In the genomic region with DNA sequence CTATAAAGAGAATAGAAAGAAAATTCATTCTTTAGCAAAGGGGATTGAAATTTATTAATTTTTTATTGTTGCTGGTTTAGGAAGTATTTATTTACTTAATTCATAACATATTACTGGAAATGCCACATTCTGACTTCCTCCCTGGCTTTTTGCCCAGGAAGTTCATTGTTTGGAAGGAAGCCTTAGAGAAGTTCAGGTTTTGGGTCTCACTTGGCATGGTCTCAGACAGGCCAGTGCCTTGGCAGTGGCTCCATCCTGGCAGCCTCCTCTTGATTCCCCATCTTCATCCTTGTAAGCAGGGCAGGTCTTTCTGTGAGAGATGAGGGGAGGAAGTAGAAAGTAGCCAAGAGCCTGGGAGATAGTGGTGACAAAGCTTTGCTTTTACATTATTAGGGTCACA, we compare ENCODE assay signal across 20 cellular contexts. TPM values are rescaled to one million over a fixed set of nuclear protein-coding genes. Genes with fewer than 3 reads are reported as not detected.
A peak's percentile ranks its signal among the peaks of the same experiment; 100 is the strongest.
DNase-seq lines count a peak whose midpoint lies in the region; ATAC-seq and TF ChIP-seq lines count a peak whose summit lies in the region.
"Had no signal": no experiment of that assay in that cellular context is flagged by ENCODE, and none has a peak within 500 bp of the region (broad histone marks: within the 10 kb centered on the region; RNA-seq: fewer than 3 reads in every experiment).

No MANE protein-coding gene starts in this region.

- no peaks in the 10 kb centered on the region for H3K27me3 Mint-ChIP-seq in Calu3 (ENCODE audit: unreplicated experiment)
- H3K27me3 Mint-ChIP-seq: activated B cell treated with CpG ODN at 0.5 μM for 24 hours; activated naive CD8-positive, alpha-beta T cell had no signal

- ATAC-seq in HG03280 (IDR thresholded peaks at IDR 0.05; ENCODE audit: unreplicated experiment) (no peak), GM19351 (IDR thresholded peaks at IDR 0.05; ENCODE audit: unreplicated experiment) (no peak)
- ATAC-seq: activated CD8-positive, alpha-beta T cell treated with anti-CD3 and anti-CD28 coated beads, Interleukin-2, amount 10 ng/mL, durations not matched to agents 7 days and 5 days had no signal

- no peaks in the 10 kb centered on the region for H3K9me3 Mint-ChIP-seq in Calu3 (ENCODE audit: low read depth, unreplicated experiment)
- H3K9me3 Mint-ChIP-seq: activated B cell treated with CpG ODN at 0.5 μM for 24 hours had no signal

- H3K9me3 ChIP-seq in MG63: no peaks in the 10 kb centered on the region
- H3K9me3 ChIP-seq: lower lobe of right lung, vagina had no signal

- BruUV-seq in Calu3 (replicated peaks; lab: Mats Ljungman, UMichigan): no TSS peak

- no peaks in the 10 kb centered on the region for H3K27me3 ChIP-seq in MG63
- H3K27me3 ChIP-seq: BLaER1 treated with 17β-estradiol and CSF1 and Interleukin-3, amounts not matched to agents 10 nM and 100 nM; vagina had no signal

- CTCF ChIA-PET in Calu3 (lab: Charles Lee): no interaction called here

- H3K36me3 Mint-ChIP-seq in Calu3 (ENCODE audit: insufficient read depth, unreplicated experiment): peaks cover 5% of the 10 kb centered on the region
- H3K36me3 Mint-ChIP-seq: activated naive CD8-positive, alpha-beta T cell had no signal

- peak overlapping the region; percentile 72 for H3K27ac Mint-ChIP-seq in Calu3 (ENCODE audit: unreplicated experiment)
- H3K27ac Mint-ChIP-seq: activated B cell treated with CpG ODN at 0.5 μM for 24 hours; activated CD8-positive, alpha-beta T cell treated with anti-CD3 and anti-CD28 coated beads, Interleukin-2, amount 10 ng/mL, durations not matched to agents 7 days and 5 days; activated naive CD8-positive, alpha-beta T cell; naive thymus-derived CD4-positive, alpha-beta T cell had no signal

- peaks cover 25% of the 10 kb centered on the region for H3K4me1 Mint-ChIP-seq in Calu3 (ENCODE audit: low read depth, unreplicated experiment)
- H3K4me1 Mint-ChIP-seq: activated B cell treated with CpG ODN at 0.5 μM for 24 hours had no signal

- no peak overlapping the region for H3K4me3 Mint-ChIP-seq in Calu3 (ENCODE audit: low read depth, unreplicated experiment)
- H3K4me3 Mint-ChIP-seq: activated B cell treated with CpG ODN at 0.5 μM for 24 hours; activated CD8-positive, alpha-beta T cell treated with anti-CD3 and anti-CD28 coated beads, Interleukin-2, amount 10 ng/mL, durations not matched to agents 7 days and 5 days; activated naive CD8-positive, alpha-beta T cell; naive thymus-derived CD4-positive, alpha-beta T cell had no signal

- DNase-seq in Calu3 (peak; percentile 64), MG63 (peak; percentile 68), fibroblast of gingiva (ENCODE audit: low read depth) (peak; percentile 29), pulmonary artery endothelial cell (ENCODE audit: low read depth, low spot score) (peak; percentile 35), cerebellar nuclear complex (lab: John Stamatoyannopoulos, UW) (no peak)
- DNase-seq: activated B cell treated with CpG ODN at 0.5 μM for 24 hours; activated CD8-positive, alpha-beta T cell treated with anti-CD3 and anti-CD28 coated beads, Interleukin-2, amount 10 ng/mL, durations not matched to agents 7 days and 5 days; DMS79 treated with DMSO at 0.1 percent for 48 hours; lower lobe of right lung; naive thymus-derived CD4-positive, alpha-beta T cell; NCI-H2107; NCI-H526; stimulated activated CD4-positive, alpha-beta T cell treated with anti-CD3 and anti-CD28 coated beads, Interleukin-2, amount 100 ng/mL, for 48 hours; T-helper 2 cell had no signal

- intact Hi-C loops in Calu3 (cut with micrococcal nuclease; ENCODE audit: unreplicated experiment): no loop called here

- H3K4me3 ChIP-seq in MG63: no peak overlapping the region
- H3K4me3 ChIP-seq: BLaER1 treated with 17β-estradiol and CSF1 and Interleukin-3, amounts not matched to agents 10 nM and 100 nM; GM23248; lower lobe of right lung; vagina had no signal

- H3K36me3 ChIP-seq in MG63: no peaks in the 10 kb centered on the region; the same call in 1 of the 2 replicates
- H3K36me3 ChIP-seq: BLaER1 treated with 17β-estradiol and CSF1 and Interleukin-3, amounts not matched to agents 10 nM and 100 nM; lower lobe of right lung; vagina had no signal

- no peak for TF ChIP-seq CTCF in Calu3 (IDR thresholded peaks at IDR 0.05; ENCODE audit: unreplicated experiment)

RNA-seq across cellular contexts. Expression of a gene that starts 50.5 kb away (rescaled TPM):
- total RNA-seq in Calu3 (2022) (4.4 and 4.6 TPM in 2 replicates), pulmonary artery endothelial cell (2.0 and 2.2 TPM in 2 replicates)
- total RNA-seq in MG63 (2014; rRNA removed; shearing (Covaris generic); ENCODE audit: low replicate concordance): 6.2 and 9.3 TPM in 2 replicates

Comparison
In these comparisons a context has a peak if more than half of its experiments do, and no peak if none do; other contexts are left out.
1. DNase-seq: peak in Calu3 (single experiment), MG63 (single experiment), fibroblast of gingiva (single experiment) and pulmonary artery endothelial cell (single experiment); none in cerebellar nuclear complex (0 of 2).